ENCODE assay signal across 8 cellular contexts in the genomic region with DNA sequence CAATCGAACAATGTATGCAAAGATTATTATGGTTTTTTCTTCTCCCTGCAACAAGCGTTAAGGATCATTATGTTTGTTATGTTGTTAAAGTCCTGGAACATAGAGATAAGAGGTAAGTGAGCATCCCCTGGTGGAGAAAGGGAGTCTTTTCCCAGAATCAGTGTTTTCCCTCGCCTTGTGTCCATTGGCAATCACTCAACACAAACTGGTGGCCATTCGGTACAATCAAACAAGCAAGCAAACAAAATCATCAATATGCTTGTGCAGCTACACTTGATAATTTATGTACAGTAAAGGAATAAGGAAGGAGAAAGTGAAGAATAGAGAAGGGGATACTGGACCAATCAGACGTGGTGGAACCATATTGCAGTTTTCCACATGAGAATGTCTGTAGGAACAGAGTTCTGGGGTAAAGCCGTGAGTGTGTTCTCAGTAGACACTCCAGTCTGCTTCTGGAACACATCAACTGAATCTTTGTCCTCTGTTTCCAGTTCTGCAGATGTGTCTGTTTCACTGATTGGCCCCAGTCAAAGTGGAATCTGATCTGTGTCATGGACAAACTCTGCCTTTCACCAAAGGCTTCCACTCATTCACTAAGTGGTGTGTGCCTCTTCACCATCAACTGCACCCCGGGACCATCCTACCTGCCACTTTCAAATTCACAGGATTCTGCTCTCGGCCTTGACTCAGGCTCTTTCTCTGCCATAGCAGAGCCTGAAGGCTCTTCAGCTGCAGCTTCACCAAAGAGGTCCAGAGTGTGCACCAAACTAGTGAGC.
A peak's percentile ranks its signal among the peaks of the same experiment; 100 is the strongest.
DNase-seq lines count a peak whose midpoint lies in the region; ATAC-seq, FAIRE-seq and TF ChIP-seq lines count a peak whose summit lies in the region.

No MANE protein-coding gene starts in this region.

- H3K27ac ChIP-seq in A549, result no peak overlapping the region
- no peak overlapping the region for H3K27ac ChIP-seq in neuronal stem cell (replicated peaks; ENCODE audit: low read length)

- H3K4me1 ChIP-seq in A549, result peaks cover 5% of the 10 kb centered on the region; the same call in 2 of the 3 replicates
- H3K4me1 ChIP-seq in neuronal stem cell (ENCODE audit: control insufficient read depth in 2 of 2, insufficient read depth in 1 of 2, low read depth in 1 of 2, low read length in 2 of 2), result peaks cover 0 to 4% of the 10 kb centered on the region in 2 donors

- no peak overlapping the region for H2BK15ac ChIP-seq in neuronal stem cell (ENCODE audit: low read length)

- TF ChIP-seq POLR2A in A549 (IDR thresholded peaks at IDR 0.05; ENCODE audit: low read length) (no peak), lower leg skin (IDR thresholded peaks at IDR 0.05) (no peak)

- DNase-seq in A549 (ENCODE audit: low read depth in 1 of 2, low spot score in 1 of 2), result peak in 1 of 2 experiments; percentile 42
- peak; percentile 66 for DNase-seq in GM03348 (ENCODE audit: low spot score)
- peak; percentile 12 for DNase-seq in NCI-H2227 treated with DMSO at 0.1 percent for 48 hours (lab: John Stamatoyannopoulos, UW)
- peak; percentile 57 for DNase-seq in cerebellar cortex (ENCODE audit: low spot score)
- DNase-seq in neuronal stem cell (ENCODE audit: low spot score), result no peak
- no peak for DNase-seq in NK-92 treated with Interleukin-12 subunit alpha and Interleukin-12 subunit beta, amount 100 ng/mL, for 24 hours (lab: John Stamatoyannopoulos, UW)
- no peak for DNase-seq in lower leg skin (ENCODE audit: low spot score in 2 of 2)

- peak overlapping the region; percentile 25 for H2AFZ ChIP-seq in neuronal stem cell (ENCODE audit: low read length)

- CTCF ChIA-PET in A549 (lab: Yijun Ruan, JAX), result interaction anchor here (1.0 to 1.3 kb wide), 2 partner anchors 209 to 238 kb away, joined by 3 read pairs; a partner anchor contains a TSS

- H3K4me3 ChIP-seq in A549 (no peak overlapping the region), neuronal stem cell (ENCODE audit: low read length in 2 of 2) (no peak overlapping the region), lower leg skin (ENCODE audit: low read depth, poor library complexity, severe bottlenecking) (no peak overlapping the region)

- no peaks in the 10 kb centered on the region for H3K79me1 ChIP-seq in neuronal stem cell (ENCODE audit: low read depth, low read length)

- H2AK5ac ChIP-seq in neuronal stem cell (ENCODE audit: low read depth, low read length), result no peak overlapping the region

- WGBS in A549 (ENCODE audit: missing lambda C conversion rate), result 3% methylated on average over 8 of the region's 8 CpGs
- WGBS in neuronal stem cell (ENCODE audit: extremely low coverage in 2 of 2, insufficient read length in 2 of 2, insufficient replicate concordance in 1 of 2), 2 donors, result no CpG with 5 or more reads among the region's 8 CpGs
- 43 to 44% methylated on average over 8 of the region's 8 CpGs for WGBS in lower leg skin, 2 donors

- no peak overlapping the region for H2BK12ac ChIP-seq in neuronal stem cell (ENCODE audit: low read length)

- peak; percentile 34 to 64; a peak in 4 of 5 replicates for TF ChIP-seq RAD21 in A549 (conservative IDR thresholded peaks at IDR 0.05 in 1 of 2, IDR thresholded peaks at IDR 0.05 in 1 of 2)

- H3K36me3 ChIP-seq in neuronal stem cell (replicated peaks in 1 of 2; ENCODE audit: control insufficient read depth in 2 of 2, insufficient read depth in 2 of 2, low read length in 2 of 2), result peaks cover 0 to 2% of the 10 kb centered on the region in 2 donors

- H3K4ac ChIP-seq in neuronal stem cell (ENCODE audit: low read length), result no peak overlapping the region

- no peak overlapping the region for H2BK5ac ChIP-seq in neuronal stem cell (ENCODE audit: low read length)

- no peak overlapping the region for H3K14ac ChIP-seq in neuronal stem cell (ENCODE audit: low read length)

- no peak overlapping the region for H2BK120ac ChIP-seq in neuronal stem cell (ENCODE audit: low read depth, low read length)

- H4K8ac ChIP-seq in neuronal stem cell (ENCODE audit: low read depth, low read length), result no peak overlapping the region

- TF ChIP-seq CTCF in A549 (IDR thresholded peaks at IDR 0.05) (peak; percentile 26; the same call in 2 of the 3 replicates), lower leg skin (IDR thresholded peaks at IDR 0.05) (no peak)

- POLR2A ChIA-PET in A549 (lab: Yijun Ruan, JAX), result no interaction called here

- no peak for TF ChIP-seq EP300 in A549 (IDR thresholded peaks at IDR 0.05)

- H3K9ac ChIP-seq in neuronal stem cell (ENCODE audit: low read depth, low read length, poor library complexity), result no peak overlapping the region

- intact Hi-C loops in lower leg skin (cut with DNase I; ENCODE audit: low total_unique reads), result no loop called here

- H4K91ac ChIP-seq in neuronal stem cell (ENCODE audit: low read depth, low read length, poor library complexity), result no peak overlapping the region

- H3K9me3 ChIP-seq in A549, result no peaks in the 10 kb centered on the region; the same call in 2 of the 3 replicates
- H3K9me3 ChIP-seq in neuronal stem cell (replicated peaks in 1 of 2; ENCODE audit: control insufficient read depth in 2 of 2, insufficient read depth in 1 of 2, low read depth in 1 of 2, low read length in 2 of 2), result peaks cover 0 to 8% of the 10 kb centered on the region in 2 donors

- H3K27me3 ChIP-seq in neuronal stem cell (ENCODE audit: control insufficient read depth in 3 of 3, insufficient read depth in 3 of 3, low read depth in 1 of 3, low read length in 3 of 3), result peaks cover 0 to 13% (median 4%) of the 10 kb centered on the region in 3 experiments

- H3K23ac ChIP-seq in neuronal stem cell (ENCODE audit: low read depth, low read length, poor library complexity), result no peak overlapping the region

- ATAC-seq in A549 (peak in 1 of 2 experiments; percentile 30; a peak in 1 of 6 replicates), HG02571 (IDR thresholded peaks at IDR 0.05; ENCODE audit: unreplicated experiment) (no peak)

- no peak overlapping the region for H3K18ac ChIP-seq in neuronal stem cell (ENCODE audit: low read length)

- no peak overlapping the region for H3K4me2 ChIP-seq in A549
- H3K4me2 ChIP-seq in neuronal stem cell (ENCODE audit: insufficient read depth, low read length, poor library complexity, severe bottlenecking), result no peak overlapping the region

- no peak for FAIRE-seq in A549 (lab: Jason Lieb, UNC)

TF ChIP-seq in A549, 52 proteins besides CTCF, POLR2A, EP300 and RAD21:
- TF ChIP-seq ZC3H11A (IDR thresholded peaks at IDR 0.05) (no peak), CBX2 (IDR thresholded peaks at IDR 0.05; ENCODE audit: borderline replicate concordance, low read depth) (no peak), MYC (IDR thresholded peaks at IDR 0.05; ENCODE audit: borderline replicate concordance, low read length) (no peak), ZNF302 (CRISPR knock-in tag; IDR thresholded peaks at IDR 0.05) (no peak), RNF2 (IDR thresholded peaks at IDR 0.05; ENCODE audit: borderline replicate concordance, low read depth) (no peak), POLR2AphosphoS2 (conservative IDR thresholded peaks at IDR 0.05; ENCODE audit: low read length) (no peak), CHD4 (IDR thresholded peaks at IDR 0.05; ENCODE audit: borderline replicate concordance) (no peak), CBX8 (IDR thresholded peaks at IDR 0.05) (no peak), GATA3 (IDR thresholded peaks at IDR 0.05; ENCODE audit: borderline replicate concordance) (no peak), RARB (CRISPR knock-in tag; IDR thresholded peaks at IDR 0.05) (no peak), NPAS2 (CRISPR knock-in tag; IDR thresholded peaks at IDR 0.05; ENCODE audit: borderline replicate concordance) (no peak), ZSCAN20 (CRISPR knock-in tag; IDR thresholded peaks at IDR 0.05) (no peak), ZFP36 (IDR thresholded peaks at IDR 0.05; ENCODE audit: borderline replicate concordance, partially characterized antibody) (no peak), MAFK (IDR thresholded peaks at IDR 0.05; ENCODE audit: partially characterized antibody) (no peak), HDAC2 (IDR thresholded peaks at IDR 0.05) (no peak), FOXS1 (CRISPR knock-in tag; IDR thresholded peaks at IDR 0.05) (no peak), FOSL2 (IDR thresholded peaks at IDR 0.05) (no peak), FOSL2 (CRISPR knock-in tag; IDR thresholded peaks at IDR 0.05) (no peak)
- TF ChIP-seq, protein P1, sequence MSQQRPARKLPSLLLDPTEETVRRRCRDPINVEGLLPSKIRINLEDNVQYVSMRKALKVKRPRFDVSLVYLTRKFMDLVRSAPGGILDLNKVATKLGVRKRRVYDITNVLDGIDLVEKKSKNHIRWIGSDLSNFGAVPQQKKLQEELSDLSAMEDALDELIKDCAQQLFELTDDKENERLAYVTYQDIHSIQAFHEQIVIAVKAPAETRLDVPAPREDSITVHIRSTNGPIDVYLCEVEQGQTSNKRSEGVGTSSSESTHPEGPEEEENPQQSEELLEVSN (IDR thresholded peaks at IDR 0.05; ENCODE audit: borderline replicate concordance, low read depth), result no peak
- TF ChIP-seq, protein P2, sequence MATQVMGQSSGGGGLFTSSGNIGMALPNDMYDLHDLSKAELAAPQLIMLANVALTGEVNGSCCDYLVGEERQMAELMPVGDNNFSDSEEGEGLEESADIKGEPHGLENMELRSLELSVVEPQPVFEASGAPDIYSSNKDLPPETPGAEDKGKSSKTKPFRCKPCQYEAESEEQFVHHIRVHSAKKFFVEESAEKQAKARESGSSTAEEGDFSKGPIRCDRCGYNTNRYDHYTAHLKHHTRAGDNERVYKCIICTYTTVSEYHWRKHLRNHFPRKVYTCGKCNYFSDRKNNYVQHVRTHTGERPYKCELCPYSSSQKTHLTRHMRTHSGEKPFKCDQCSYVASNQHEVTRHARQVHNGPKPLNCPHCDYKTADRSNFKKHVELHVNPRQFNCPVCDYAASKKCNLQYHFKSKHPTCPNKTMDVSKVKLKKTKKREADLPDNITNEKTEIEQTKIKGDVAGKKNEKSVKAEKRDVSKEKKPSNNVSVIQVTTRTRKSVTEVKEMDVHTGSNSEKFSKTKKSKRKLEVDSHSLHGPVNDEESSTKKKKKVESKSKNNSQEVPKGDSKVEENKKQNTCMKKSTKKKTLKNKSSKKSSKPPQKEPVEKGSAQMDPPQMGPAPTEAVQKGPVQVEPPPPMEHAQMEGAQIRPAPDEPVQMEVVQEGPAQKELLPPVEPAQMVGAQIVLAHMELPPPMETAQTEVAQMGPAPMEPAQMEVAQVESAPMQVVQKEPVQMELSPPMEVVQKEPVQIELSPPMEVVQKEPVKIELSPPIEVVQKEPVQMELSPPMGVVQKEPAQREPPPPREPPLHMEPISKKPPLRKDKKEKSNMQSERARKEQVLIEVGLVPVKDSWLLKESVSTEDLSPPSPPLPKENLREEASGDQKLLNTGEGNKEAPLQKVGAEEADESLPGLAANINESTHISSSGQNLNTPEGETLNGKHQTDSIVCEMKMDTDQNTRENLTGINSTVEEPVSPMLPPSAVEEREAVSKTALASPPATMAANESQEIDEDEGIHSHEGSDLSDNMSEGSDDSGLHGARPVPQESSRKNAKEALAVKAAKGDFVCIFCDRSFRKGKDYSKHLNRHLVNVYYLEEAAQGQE (IDR thresholded peaks at IDR 0.05), result no peak

Comparison
In these comparisons a context has a peak if more than half of its experiments do, and no peak if none do; other contexts are left out.
1. DNase-seq: peak in GM03348 (single experiment), NCI-H2227 treated with DMSO at 0.1 percent for 48 hours (single experiment) and cerebellar cortex (single experiment); none in neuronal stem cell (single experiment), NK-92 treated with Interleukin-12 subunit alpha and Interleukin-12 subunit beta, amount 100 ng/mL, for 24 hours (single experiment) and lower leg skin (0 of 2).